Comparison of ENCODE assay signal across 11 cellular contexts in the genomic region with DNA sequence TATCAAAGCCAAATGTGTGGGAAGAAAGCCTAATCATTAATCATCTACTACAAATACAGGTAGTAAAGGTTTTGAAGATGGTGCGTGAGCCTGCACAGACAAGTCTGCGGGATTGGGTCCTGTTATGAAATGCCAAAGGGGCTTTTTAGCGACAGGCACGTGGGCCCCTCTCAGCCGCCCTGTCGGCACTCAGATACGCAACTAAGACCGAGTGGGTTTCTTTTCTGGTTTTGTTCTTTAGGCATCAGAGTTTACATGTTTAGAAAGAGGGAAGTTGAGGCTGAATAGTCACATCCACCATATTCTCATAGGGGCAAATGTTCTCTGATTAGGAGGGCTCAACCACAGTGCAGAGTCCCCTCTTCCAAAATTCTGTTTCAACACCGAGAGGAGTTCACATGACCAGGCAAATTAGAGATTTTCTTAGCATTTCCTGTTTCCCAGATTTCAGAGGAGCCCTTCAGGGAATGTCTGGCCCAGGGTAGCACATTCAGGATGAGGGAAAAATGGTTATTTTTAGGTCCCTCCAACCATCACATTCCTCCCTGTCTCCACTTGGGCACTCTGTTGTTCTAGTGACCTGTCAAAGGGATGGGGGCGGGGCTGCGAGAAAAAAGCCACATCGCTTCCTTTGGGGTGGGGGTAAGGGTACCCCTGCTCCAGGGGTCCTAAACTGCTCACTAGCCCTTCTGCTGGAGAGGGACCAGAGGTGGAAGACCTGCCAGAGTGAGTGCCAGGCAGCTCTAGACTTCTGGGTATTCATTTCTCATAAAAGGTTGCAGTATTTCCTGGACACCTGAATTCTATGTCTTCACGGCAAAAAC.
DNase-seq lines count a peak whose midpoint lies in the region; ATAC-seq, FAIRE-seq and TF ChIP-seq lines count a peak whose summit lies in the region.
"Had no signal": no experiment of that assay in that cellular context is flagged by ENCODE, and none has a peak within 500 bp of the region (broad histone marks: within the 10 kb centered on the region; RNA-seq: fewer than 3 reads in every experiment).

No MANE protein-coding gene starts in this region.

- 0 out of 2 replicates have a peak, but pooled peaks cover 2% of the 10 kb centered on the region for H3K9me3 ChIP-seq in SJSA1 (replicated peaks)
- H3K9me3 ChIP-seq in small intestine (ENCODE audit: control insufficient read depth, low read depth) = no peaks in the 10 kb centered on the region

- no peaks in the 10 kb centered on the region for H3K36me3 ChIP-seq in SJSA1
- no peaks in the 10 kb centered on the region for H3K36me3 ChIP-seq in small intestine (ENCODE audit: control insufficient read depth in 2 of 2, insufficient read depth in 2 of 2, low read length in 2 of 2)
- H3K36me3 ChIP-seq: neural progenitor cell had no signal

- DNase-seq in GM12892 (ENCODE audit: insufficient read length) (no peak), SJSA1 (ENCODE audit: low read depth in 1 of 2, low spot score in 2 of 2) (no peak), small intestine (no peak), NCI-H446 (lab: John Stamatoyannopoulos, UW) (no peak), A172 (ENCODE audit: low spot score) (no peak), GM19238 (ENCODE audit: insufficient read length, low spot score) (no peak)
- DNase-seq in central memory CD4-positive, alpha-beta T cell = peak; percentile 38
- DNase-seq: cortex of kidney, hypothalamus had no signal

- H3K27me3 ChIP-seq in SJSA1 (replicated peaks) = no peaks in the 10 kb centered on the region
- H3K27me3 ChIP-seq in small intestine (ENCODE audit: control insufficient read depth in 2 of 2, insufficient read depth in 2 of 2, low read length in 2 of 2) = no peaks in the 10 kb centered on the region
- H3K27me3 ChIP-seq: neural progenitor cell had no signal

- peak; percentile 97 for FAIRE-seq in GM12892 (lab: Jason Lieb, UNC)
- no peak for FAIRE-seq in small intestine (lab: Jason Lieb, UNC)

- WGBS in small intestine, 3 donors = 80 to 88% (median 80%) methylated on average over 13 of the region's 13 CpGs

- no peak overlapping the region for H3K4me3 ChIP-seq in SJSA1
- H3K4me3 ChIP-seq in small intestine (ENCODE audit: low read depth in 1 of 2, low read length in 2 of 2) = no peak overlapping the region
- H3K4me3 ChIP-seq: neural progenitor cell had no signal

- H3K4me1 ChIP-seq in SJSA1 (replicated peaks) = peaks cover 39% of the 10 kb centered on the region
- peaks cover 4 to 33% of the 10 kb centered on the region in 2 donors for H3K4me1 ChIP-seq in small intestine (ENCODE audit: control insufficient read depth in 2 of 2, insufficient read depth in 1 of 2, low read depth in 1 of 2, low read length in 1 of 2)
- H3K4me1 ChIP-seq: neural progenitor cell had no signal

- TF ChIP-seq POLR2A in GM12892 (IDR thresholded peaks at IDR 0.05; ENCODE audit: low read depth, low read length) = no peak; the same call in none of the 2 replicates

- H3K27ac ChIP-seq in SJSA1 (peak overlapping the region; percentile 50; the same call in 1 of the 2 replicates), small intestine (ENCODE audit: low read depth in 1 of 2, low read length in 1 of 2) (peak overlapping the region; percentile 53 to 88)
- H3K27ac ChIP-seq: neural progenitor cell had no signal

- ATAC-seq in GM18502 (IDR thresholded peaks at IDR 0.05; ENCODE audit: poor library complexity, unreplicated experiment) = no peak
